ENCODE assay signal across 18 cellular contexts in the genomic region with DNA sequence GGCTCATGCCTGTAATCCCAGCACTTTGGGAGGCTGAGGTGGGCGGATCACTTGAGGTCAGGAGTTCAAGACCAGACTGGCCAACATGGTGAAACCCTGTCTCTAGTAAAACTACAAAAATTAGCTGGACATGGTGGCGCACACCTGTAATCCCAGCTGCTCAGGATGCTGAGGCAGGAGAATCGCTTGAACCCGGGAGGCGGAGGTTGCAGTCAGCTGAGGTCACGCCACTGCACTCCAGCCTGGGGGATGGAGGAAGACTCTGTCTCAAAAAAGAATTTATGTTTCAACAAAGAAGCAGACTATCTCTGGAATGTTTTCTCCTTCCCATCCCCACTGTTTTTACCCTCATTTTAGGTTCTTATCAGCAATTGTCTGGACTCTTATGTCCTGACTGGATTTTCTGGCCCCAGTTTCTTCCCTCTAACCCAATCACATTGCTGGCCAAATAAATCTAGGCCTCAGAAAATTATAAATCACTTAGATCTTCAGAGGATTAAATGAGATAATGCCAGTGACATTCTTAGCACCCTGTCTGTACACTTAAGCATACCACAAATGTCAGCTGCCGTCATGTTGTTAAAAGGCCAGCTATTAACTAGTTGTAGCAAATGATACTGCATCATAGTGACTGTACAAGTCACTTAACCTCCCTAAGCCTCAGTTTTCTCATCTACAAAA. TPM values are rescaled to one million over a fixed set of nuclear protein-coding genes. Genes with fewer than 3 reads are reported as not detected.
"Had no signal": no experiment of that assay in that cellular context is flagged by ENCODE, and none has a peak within 500 bp of the region (broad histone marks: within the 10 kb centered on the region; RNA-seq: fewer than 3 reads in every experiment).

No MANE protein-coding gene starts in this region.

- H3K36me3 ChIP-seq: heart left ventricle, neural progenitor cell, ovary, stomach had no signal

- H3K4me3 ChIP-seq: dorsolateral prefrontal cortex, esophagus squamous epithelium, heart left ventricle, neural progenitor cell, ovary, stomach had no signal

- H3K4me2 ChIP-seq: neural progenitor cell had no signal

- FAIRE-seq: frontal cortex, islet of Langerhans had no signal

- H3K9me3 ChIP-seq: esophagus squamous epithelium, ovary, stomach had no signal

- H3K4me1 ChIP-seq: neural progenitor cell had no signal

- H2AFZ ChIP-seq: neural progenitor cell had no signal

- DNase-seq: activated CD4-positive, alpha-beta T cell treated with anti-CD3 and anti-CD28 coated beads, Interleukin-2, amount 50 U/mL, for 4 hours; activated naive CD4-positive, alpha-beta T cell treated with anti-CD3 and anti-CD28 coated beads, Interleukin-2, amount 50 U/mL, for 16 hours; activated T-cell treated with anti-CD3 and anti-CD28 coated beads, Interleukin-2, amount 50 U/mL, for 1 hour; amniotic stem cell; dorsolateral prefrontal cortex; esophagus squamous epithelium; heart left ventricle; ovary; stimulated activated CD4-positive, alpha-beta T cell treated with anti-CD3 and anti-CD28 coated beads, Interleukin-15, amount 100 ng/mL, for 24 hours; stimulated activated CD4-positive, alpha-beta T cell treated with anti-CD3 and anti-CD28 coated beads, Interleukin-4, amount 100 ng/mL, for 24 hours; stomach had no signal

- H3K27ac ChIP-seq: neural progenitor cell had no signal

- H3K27me3 ChIP-seq: dorsolateral prefrontal cortex, esophagus squamous epithelium, heart left ventricle, neural progenitor cell, ovary, stomach had no signal

- H3K9ac ChIP-seq: neural progenitor cell had no signal

RNA-seq across cellular contexts. Expression of a gene that starts 44.9 kb away (rescaled TPM):
- total RNA-seq: cerebellum; esophagus squamous epithelium; frontal cortex; heart left ventricle; left lobe of liver; ovary; SK-MEL-5; stomach; T-helper 1 cell treated with Interleukin-12 subunit alpha and Interleukin-12 subunit beta and Interleukin-4 antibody, amounts not matched to agents 30 ng/mL and 1 ng/mL, for 36 hours had no signal
- polyA plus RNA-seq: heart left ventricle, ovary, stomach had no signal
